ENCODE assay signal across 2 cellular contexts in the genomic region with DNA sequence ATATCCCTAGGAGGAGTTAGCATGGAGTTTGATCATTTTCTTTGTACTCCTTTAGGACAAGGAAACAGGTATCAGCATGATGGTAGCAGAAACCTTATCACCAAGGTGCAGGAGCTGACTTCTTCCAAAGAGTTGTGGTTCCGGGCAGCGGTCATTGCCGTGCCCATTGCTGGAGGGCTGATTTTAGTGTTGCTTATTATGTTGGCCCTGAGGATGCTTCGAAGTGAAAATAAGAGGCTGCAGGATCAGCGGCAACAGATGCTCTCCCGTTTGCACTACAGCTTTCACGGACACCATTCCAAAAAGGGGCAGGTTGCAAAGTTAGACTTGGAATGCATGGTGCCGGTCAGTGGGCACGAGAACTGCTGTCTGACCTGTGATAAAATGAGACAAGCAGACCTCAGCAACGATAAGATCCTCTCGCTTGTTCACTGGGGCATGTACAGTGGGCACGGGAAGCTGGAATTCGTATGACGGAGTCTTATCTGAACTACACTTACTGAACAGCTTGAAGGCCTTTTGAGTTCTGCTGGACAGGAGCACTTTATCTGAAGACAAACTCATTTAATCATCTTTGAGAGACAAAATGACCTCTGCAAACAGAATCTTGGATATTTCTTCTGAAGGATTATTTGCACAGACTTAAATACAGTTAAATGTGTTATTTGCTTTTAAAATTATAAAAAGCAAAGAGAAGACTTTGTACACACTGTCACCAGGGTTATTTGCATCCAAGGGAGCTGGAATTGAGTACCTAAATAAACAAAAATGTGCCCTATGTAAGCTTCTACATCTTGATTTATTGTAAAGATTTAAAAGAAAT.
TF ChIP-seq lines count a peak whose summit lies in the region.

No MANE protein-coding gene starts in this region.

TF ChIP-seq in WTC11, 78 proteins besides CTCF, POLR2A, EP300 and RAD21 (continues in another document):
- TF ChIP-seq, protein P1, sequence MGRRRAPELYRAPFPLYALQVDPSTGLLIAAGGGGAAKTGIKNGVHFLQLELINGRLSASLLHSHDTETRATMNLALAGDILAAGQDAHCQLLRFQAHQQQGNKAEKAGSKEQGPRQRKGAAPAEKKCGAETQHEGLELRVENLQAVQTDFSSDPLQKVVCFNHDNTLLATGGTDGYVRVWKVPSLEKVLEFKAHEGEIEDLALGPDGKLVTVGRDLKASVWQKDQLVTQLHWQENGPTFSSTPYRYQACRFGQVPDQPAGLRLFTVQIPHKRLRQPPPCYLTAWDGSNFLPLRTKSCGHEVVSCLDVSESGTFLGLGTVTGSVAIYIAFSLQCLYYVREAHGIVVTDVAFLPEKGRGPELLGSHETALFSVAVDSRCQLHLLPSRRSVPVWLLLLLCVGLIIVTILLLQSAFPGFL (CRISPR knock-in tag; IDR thresholded peaks at IDR 0.05; ENCODE audit: borderline replicate concordance) = no peak
- TF ChIP-seq, protein P2, sequence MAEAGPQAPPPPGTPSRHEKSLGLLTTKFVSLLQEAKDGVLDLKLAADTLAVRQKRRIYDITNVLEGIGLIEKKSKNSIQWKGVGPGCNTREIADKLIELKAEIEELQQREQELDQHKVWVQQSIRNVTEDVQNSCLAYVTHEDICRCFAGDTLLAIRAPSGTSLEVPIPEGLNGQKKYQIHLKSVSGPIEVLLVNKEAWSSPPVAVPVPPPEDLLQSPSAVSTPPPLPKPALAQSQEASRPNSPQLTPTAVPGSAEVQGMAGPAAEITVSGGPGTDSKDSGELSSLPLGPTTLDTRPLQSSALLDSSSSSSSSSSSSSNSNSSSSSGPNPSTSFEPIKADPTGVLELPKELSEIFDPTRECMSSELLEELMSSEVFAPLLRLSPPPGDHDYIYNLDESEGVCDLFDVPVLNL (CRISPR knock-in tag; IDR thresholded peaks at IDR 0.05; ENCODE audit: borderline replicate concordance, low read depth) = no peak
- no peak for TF ChIP-seq NR1H2 (CRISPR knock-in tag; IDR thresholded peaks at IDR 0.05)
- TF ChIP-seq IRF2 (CRISPR knock-in tag; IDR thresholded peaks at IDR 0.05; ENCODE audit: borderline replicate concordance, low read depth) = no peak
- no peak for TF ChIP-seq TEAD4 (CRISPR knock-in tag; IDR thresholded peaks at IDR 0.05)
- TF ChIP-seq RELA (CRISPR knock-in tag; IDR thresholded peaks at IDR 0.05; ENCODE audit: borderline replicate concordance) = no peak
- no peak for TF ChIP-seq ZNF232 (CRISPR knock-in tag; IDR thresholded peaks at IDR 0.05)
- TF ChIP-seq SP1 (CRISPR knock-in tag; conservative IDR thresholded peaks at IDR 0.05) = no peak
- TF ChIP-seq, protein P3, sequence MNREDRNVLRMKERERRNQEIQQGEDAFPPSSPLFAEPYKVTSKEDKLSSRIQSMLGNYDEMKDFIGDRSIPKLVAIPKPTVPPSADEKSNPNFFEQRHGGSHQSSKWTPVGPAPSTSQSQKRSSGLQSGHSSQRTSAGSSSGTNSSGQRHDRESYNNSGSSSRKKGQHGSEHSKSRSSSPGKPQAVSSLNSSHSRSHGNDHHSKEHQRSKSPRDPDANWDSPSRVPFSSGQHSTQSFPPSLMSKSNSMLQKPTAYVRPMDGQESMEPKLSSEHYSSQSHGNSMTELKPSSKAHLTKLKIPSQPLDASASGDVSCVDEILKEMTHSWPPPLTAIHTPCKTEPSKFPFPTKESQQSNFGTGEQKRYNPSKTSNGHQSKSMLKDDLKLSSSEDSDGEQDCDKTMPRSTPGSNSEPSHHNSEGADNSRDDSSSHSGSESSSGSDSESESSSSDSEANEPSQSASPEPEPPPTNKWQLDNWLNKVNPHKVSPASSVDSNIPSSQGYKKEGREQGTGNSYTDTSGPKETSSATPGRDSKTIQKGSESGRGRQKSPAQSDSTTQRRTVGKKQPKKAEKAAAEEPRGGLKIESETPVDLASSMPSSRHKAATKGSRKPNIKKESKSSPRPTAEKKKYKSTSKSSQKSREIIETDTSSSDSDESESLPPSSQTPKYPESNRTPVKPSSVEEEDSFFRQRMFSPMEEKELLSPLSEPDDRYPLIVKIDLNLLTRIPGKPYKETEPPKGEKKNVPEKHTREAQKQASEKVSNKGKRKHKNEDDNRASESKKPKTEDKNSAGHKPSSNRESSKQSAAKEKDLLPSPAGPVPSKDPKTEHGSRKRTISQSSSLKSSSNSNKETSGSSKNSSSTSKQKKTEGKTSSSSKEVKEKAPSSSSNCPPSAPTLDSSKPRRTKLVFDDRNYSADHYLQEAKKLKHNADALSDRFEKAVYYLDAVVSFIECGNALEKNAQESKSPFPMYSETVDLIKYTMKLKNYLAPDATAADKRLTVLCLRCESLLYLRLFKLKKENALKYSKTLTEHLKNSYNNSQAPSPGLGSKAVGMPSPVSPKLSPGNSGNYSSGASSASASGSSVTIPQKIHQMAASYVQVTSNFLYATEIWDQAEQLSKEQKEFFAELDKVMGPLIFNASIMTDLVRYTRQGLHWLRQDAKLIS (CRISPR knock-in tag; IDR thresholded peaks at IDR 0.05; ENCODE audit: borderline replicate concordance) = no peak
- TF ChIP-seq, protein P4, sequence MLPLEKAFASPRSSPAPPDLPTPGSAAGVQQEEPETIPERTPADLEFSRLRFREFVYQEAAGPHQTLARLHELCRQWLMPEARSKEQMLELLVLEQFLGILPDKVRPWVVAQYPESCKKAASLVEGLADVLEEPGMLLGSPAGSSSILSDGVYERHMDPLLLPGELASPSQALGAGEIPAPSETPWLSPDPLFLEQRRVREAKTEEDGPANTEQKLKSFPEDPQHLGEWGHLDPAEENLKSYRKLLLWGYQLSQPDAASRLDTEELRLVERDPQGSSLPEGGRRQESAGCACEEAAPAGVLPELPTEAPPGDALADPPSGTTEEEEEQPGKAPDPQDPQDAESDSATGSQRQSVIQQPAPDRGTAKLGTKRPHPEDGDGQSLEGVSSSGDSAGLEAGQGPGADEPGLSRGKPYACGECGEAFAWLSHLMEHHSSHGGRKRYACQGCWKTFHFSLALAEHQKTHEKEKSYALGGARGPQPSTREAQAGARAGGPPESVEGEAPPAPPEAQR (CRISPR knock-in tag; IDR thresholded peaks at IDR 0.05) = no peak
- TF ChIP-seq, protein P5, sequence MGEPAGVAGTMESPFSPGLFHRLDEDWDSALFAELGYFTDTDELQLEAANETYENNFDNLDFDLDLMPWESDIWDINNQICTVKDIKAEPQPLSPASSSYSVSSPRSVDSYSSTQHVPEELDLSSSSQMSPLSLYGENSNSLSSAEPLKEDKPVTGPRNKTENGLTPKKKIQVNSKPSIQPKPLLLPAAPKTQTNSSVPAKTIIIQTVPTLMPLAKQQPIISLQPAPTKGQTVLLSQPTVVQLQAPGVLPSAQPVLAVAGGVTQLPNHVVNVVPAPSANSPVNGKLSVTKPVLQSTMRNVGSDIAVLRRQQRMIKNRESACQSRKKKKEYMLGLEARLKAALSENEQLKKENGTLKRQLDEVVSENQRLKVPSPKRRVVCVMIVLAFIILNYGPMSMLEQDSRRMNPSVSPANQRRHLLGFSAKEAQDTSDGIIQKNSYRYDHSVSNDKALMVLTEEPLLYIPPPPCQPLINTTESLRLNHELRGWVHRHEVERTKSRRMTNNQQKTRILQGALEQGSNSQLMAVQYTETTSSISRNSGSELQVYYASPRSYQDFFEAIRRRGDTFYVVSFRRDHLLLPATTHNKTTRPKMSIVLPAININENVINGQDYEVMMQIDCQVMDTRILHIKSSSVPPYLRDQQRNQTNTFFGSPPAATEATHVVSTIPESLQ (CRISPR knock-in tag; IDR thresholded peaks at IDR 0.05) = no peak
- TF ChIP-seq, protein P6, sequence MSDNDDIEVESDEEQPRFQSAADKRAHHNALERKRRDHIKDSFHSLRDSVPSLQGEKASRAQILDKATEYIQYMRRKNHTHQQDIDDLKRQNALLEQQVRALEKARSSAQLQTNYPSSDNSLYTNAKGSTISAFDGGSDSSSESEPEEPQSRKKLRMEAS (CRISPR knock-in tag; IDR thresholded peaks at IDR 0.05) = no peak
- no peak for TF ChIP-seq ZNF423 (CRISPR knock-in tag; IDR thresholded peaks at IDR 0.05)
- TF ChIP-seq KAT7 (CRISPR knock-in tag; IDR thresholded peaks at IDR 0.05; ENCODE audit: borderline replicate concordance) = no peak
- no peak for TF ChIP-seq ZNF219 (CRISPR knock-in tag; IDR thresholded peaks at IDR 0.05; ENCODE audit: borderline replicate concordance)

TF ChIP-seq in HepG2, 621 proteins besides CTCF, POLR2A, EP300 and RAD21 (continues in another document):
- TF ChIP-seq NR2F6 (IDR thresholded peaks at IDR 0.05) (peak; percentile 24; the same call in 1 of the 2 replicates), NR2F6 (CRISPR knock-in tag; IDR thresholded peaks at IDR 0.05) (no peak), NFYC (CRISPR knock-in tag; IDR thresholded peaks at IDR 0.05) (no peak), PITX1 (CRISPR knock-in tag; IDR thresholded peaks at IDR 0.05) (no peak), ZNF577 (CRISPR knock-in tag; IDR thresholded peaks at IDR 0.05; ENCODE audit: borderline replicate concordance, low read depth) (no peak), FOXJ3 (CRISPR knock-in tag; IDR thresholded peaks at IDR 0.05; ENCODE audit: borderline replicate concordance) (no peak), FOXA1 (IDR thresholded peaks at IDR 0.05) (no peak), FOXA1 (CRISPR knock-in tag; IDR thresholded peaks at IDR 0.05) (no peak), SP5 (CRISPR knock-in tag; IDR thresholded peaks at IDR 0.05; ENCODE audit: borderline replicate concordance, low read depth) (no peak), ZNF350 (CRISPR knock-in tag; IDR thresholded peaks at IDR 0.05; ENCODE audit: borderline replicate concordance, low read depth) (no peak), GATAD2A (CRISPR knock-in tag; IDR thresholded peaks at IDR 0.05) (no peak), ZNF501 (CRISPR knock-in tag; IDR thresholded peaks at IDR 0.05) (no peak), RBFOX2 (IDR thresholded peaks at IDR 0.05; ENCODE audit: low read depth, low read length) (0 out of 2 replicates have a peak, but pooled peaks have one; percentile 34), ZNF614 (CRISPR knock-in tag; IDR thresholded peaks at IDR 0.05; ENCODE audit: borderline replicate concordance) (no peak), FOSL1 (CRISPR knock-in tag; IDR thresholded peaks at IDR 0.05; ENCODE audit: borderline replicate concordance) (no peak)
- TF ChIP-seq, protein P7, sequence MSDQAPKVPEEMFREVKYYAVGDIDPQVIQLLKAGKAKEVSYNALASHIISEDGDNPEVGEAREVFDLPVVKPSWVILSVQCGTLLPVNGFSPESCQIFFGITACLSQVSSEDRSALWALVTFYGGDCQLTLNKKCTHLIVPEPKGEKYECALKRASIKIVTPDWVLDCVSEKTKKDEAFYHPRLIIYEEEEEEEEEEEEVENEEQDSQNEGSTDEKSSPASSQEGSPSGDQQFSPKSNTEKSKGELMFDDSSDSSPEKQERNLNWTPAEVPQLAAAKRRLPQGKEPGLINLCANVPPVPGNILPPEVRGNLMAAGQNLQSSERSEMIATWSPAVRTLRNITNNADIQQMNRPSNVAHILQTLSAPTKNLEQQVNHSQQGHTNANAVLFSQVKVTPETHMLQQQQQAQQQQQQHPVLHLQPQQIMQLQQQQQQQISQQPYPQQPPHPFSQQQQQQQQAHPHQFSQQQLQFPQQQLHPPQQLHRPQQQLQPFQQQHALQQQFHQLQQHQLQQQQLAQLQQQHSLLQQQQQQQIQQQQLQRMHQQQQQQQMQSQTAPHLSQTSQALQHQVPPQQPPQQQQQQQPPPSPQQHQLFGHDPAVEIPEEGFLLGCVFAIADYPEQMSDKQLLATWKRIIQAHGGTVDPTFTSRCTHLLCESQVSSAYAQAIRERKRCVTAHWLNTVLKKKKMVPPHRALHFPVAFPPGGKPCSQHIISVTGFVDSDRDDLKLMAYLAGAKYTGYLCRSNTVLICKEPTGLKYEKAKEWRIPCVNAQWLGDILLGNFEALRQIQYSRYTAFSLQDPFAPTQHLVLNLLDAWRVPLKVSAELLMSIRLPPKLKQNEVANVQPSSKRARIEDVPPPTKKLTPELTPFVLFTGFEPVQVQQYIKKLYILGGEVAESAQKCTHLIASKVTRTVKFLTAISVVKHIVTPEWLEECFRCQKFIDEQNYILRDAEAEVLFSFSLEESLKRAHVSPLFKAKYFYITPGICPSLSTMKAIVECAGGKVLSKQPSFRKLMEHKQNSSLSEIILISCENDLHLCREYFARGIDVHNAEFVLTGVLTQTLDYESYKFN (CRISPR knock-in tag; conservative IDR thresholded peaks at IDR 0.05) = no peak
- TF ChIP-seq, protein P8, sequence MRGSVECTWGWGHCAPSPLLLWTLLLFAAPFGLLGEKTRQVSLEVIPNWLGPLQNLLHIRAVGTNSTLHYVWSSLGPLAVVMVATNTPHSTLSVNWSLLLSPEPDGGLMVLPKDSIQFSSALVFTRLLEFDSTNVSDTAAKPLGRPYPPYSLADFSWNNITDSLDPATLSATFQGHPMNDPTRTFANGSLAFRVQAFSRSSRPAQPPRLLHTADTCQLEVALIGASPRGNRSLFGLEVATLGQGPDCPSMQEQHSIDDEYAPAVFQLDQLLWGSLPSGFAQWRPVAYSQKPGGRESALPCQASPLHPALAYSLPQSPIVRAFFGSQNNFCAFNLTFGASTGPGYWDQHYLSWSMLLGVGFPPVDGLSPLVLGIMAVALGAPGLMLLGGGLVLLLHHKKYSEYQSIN (CRISPR knock-in tag; IDR thresholded peaks at IDR 0.05; ENCODE audit: borderline replicate concordance) = no peak
- TF ChIP-seq, protein P9, sequence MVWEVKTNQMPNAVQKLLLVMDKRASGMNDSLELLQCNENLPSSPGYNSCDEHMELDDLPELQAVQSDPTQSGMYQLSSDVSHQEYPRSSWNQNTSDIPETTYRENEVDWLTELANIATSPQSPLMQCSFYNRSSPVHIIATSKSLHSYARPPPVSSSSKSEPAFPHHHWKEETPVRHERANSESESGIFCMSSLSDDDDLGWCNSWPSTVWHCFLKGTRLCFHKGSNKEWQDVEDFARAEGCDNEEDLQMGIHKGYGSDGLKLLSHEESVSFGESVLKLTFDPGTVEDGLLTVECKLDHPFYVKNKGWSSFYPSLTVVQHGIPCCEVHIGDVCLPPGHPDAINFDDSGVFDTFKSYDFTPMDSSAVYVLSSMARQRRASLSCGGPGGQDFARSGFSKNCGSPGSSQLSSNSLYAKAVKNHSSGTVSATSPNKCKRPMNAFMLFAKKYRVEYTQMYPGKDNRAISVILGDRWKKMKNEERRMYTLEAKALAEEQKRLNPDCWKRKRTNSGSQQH (CRISPR knock-in tag; IDR thresholded peaks at IDR 0.05; ENCODE audit: low read depth) = no peak
- TF ChIP-seq, protein P10, sequence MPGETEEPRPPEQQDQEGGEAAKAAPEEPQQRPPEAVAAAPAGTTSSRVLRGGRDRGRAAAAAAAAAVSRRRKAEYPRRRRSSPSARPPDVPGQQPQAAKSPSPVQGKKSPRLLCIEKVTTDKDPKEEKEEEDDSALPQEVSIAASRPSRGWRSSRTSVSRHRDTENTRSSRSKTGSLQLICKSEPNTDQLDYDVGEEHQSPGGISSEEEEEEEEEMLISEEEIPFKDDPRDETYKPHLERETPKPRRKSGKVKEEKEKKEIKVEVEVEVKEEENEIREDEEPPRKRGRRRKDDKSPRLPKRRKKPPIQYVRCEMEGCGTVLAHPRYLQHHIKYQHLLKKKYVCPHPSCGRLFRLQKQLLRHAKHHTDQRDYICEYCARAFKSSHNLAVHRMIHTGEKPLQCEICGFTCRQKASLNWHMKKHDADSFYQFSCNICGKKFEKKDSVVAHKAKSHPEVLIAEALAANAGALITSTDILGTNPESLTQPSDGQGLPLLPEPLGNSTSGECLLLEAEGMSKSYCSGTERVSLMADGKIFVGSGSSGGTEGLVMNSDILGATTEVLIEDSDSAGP (CRISPR knock-in tag; IDR thresholded peaks at IDR 0.05; ENCODE audit: borderline replicate concordance) = no peak
- TF ChIP-seq, protein P11, sequence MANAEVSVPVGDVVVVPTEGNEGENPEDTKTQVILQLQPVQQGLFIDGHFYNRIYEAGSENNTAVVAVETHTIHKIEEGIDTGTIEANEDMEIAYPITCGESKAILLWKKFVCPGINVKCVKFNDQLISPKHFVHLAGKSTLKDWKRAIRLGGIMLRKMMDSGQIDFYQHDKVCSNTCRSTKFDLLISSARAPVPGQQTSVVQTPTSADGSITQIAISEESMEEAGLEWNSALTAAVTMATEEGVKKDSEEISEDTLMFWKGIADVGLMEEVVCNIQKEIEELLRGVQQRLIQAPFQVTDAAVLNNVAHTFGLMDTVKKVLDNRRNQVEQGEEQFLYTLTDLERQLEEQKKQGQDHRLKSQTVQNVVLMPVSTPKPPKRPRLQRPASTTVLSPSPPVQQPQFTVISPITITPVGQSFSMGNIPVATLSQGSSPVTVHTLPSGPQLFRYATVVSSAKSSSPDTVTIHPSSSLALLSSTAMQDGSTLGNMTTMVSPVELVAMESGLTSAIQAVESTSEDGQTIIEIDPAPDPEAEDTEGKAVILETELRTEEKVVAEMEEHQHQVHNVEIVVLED (CRISPR knock-in tag; IDR thresholded peaks at IDR 0.05; ENCODE audit: borderline replicate concordance) = no peak
